Comparison of ENCODE assay signal across 24 cellular contexts in genomic region chr16:47638175-47638574, GRCh38.
DNase-seq lines count a peak whose midpoint lies in the region; ATAC-seq, FAIRE-seq and TF ChIP-seq lines count a peak whose summit lies in the region.
"Had no signal": no experiment of that assay in that cellular context is flagged by ENCODE, and none has a peak within 500 bp of the region (broad histone marks: within the 10 kb centered on the region; RNA-seq: fewer than 3 reads in every experiment).

No MANE protein-coding gene starts in this region.

- no peak overlapping the region for H4K8ac ChIP-seq in IMR-90 (ENCODE audit: low read depth in 2 of 2, low read length in 2 of 2)

- peaks cover 6% of the 10 kb centered on the region for H3K9me1 ChIP-seq in IMR-90 (ENCODE audit: insufficient read depth, low read length)

- WGBS in HepG2 (ENCODE audit: low lambda C conversion rate) = 100% methylated on average over 1 of the region's 1 CpG
- 88% methylated on average over 1 of the region's 1 CpG for WGBS in right lobe of liver (ENCODE audit: insufficient coverage, low coverage, low lambda C conversion rate, missing lambda C conversion rate)
- WGBS in IMR-90 (ENCODE audit: extremely low coverage in 2 of 2, insufficient read length in 1 of 2), 2 experiments = no CpG with 5 or more reads among the region's 1 CpG

- no peak overlapping the region for H2BK5ac ChIP-seq in IMR-90 (ENCODE audit: low read depth, low read length, poor library complexity, severe bottlenecking)

- no peak overlapping the region for H2AFZ ChIP-seq in HepG2 (ENCODE audit: low read length)
- H2AFZ ChIP-seq in IMR-90 (replicated peaks; ENCODE audit: low read length, poor library complexity) = no peak overlapping the region
- no peak overlapping the region for H2AFZ ChIP-seq in osteoblast (ENCODE audit: low read length)

- no peak for FAIRE-seq in HepG2 (lab: Jason Lieb, UNC)
- FAIRE-seq: A204.1, GM12878, GM12892, GM18507 had no signal

- no peak overlapping the region for H4K91ac ChIP-seq in IMR-90 (ENCODE audit: insufficient read depth, low read depth, low read length)

- POLR2A ChIA-PET in HepG2 (lab: Yijun Ruan, JAX) (no interaction called here), IMR-90 (lab: Charles Lee; ENCODE audit: unreplicated experiment) (no interaction called here)

- no peak overlapping the region for H3K4me3 ChIP-seq in HepG2 (replicated peaks in 1 of 3; ENCODE audit: insufficient read depth in 1 of 3, low read depth in 2 of 3, low read length in 3 of 3)
- no peak overlapping the region for H3K4me3 ChIP-seq in right lobe of liver
- H3K4me3 ChIP-seq in IMR-90 (ENCODE audit: insufficient read depth, low read depth, low read length) = no peak overlapping the region
- H3K4me3 ChIP-seq in osteoblast (ENCODE audit: insufficient read depth, low read length) = no peak overlapping the region
- H3K4me3 ChIP-seq: BLaER1 treated with 17β-estradiol and CSF1 and Interleukin-3, amounts not matched to agents 10 nM and 100 nM; GM12878 had no signal

- TF ChIP-seq RAD21 in HepG2 (CRISPR knock-in tag; IDR thresholded peaks at IDR 0.05) = no peak
- no peak for TF ChIP-seq RAD21 in IMR-90 (IDR thresholded peaks at IDR 0.05; ENCODE audit: low read length)

- TF ChIP-seq POLR2A in HepG2 (IDR thresholded peaks at IDR 0.05; ENCODE audit: insufficient read depth in 1 of 2, low read depth in 2 of 2, low read length in 2 of 2) (no peak), right lobe of liver (IDR thresholded peaks at IDR 0.05) (no peak), IMR-90 (IDR thresholded peaks at IDR 0.05; ENCODE audit: low read depth, low read length) (no peak)

- BruUV-seq in HepG2 (replicated peaks; lab: Mats Ljungman, UMichigan) (no TSS peak), IMR-90 (replicated peaks; lab: Mats Ljungman, UMichigan) (no TSS peak)

- in situ Hi-C loops in HepG2 (cut with HindIII; ENCODE audit: extremely low pct_ligation_motif_present, low pct_unique_long_range_greater_than_20kb) = no loop called here
- in situ Hi-C loops in IMR-90 (cut with MboI; ENCODE audit: low sequenced_read_pairs) = no loop called here

- peaks cover 0 to 7% of the 10 kb centered on the region in 2 experiments; a peak in 1 of 4 replicates for H3K79me1 ChIP-seq in IMR-90 (ENCODE audit: low read depth in 1 of 2, low read length in 2 of 2)

- H3K27me3 ChIP-seq in HepG2 (ENCODE audit: control insufficient read depth in 1 of 2, insufficient read depth in 2 of 2, low read length in 2 of 2) (no peaks in the 10 kb centered on the region), right lobe of liver (no peaks in the 10 kb centered on the region), IMR-90 (ENCODE audit: control insufficient read depth, insufficient read depth, low read length) (no peaks in the 10 kb centered on the region), osteoblast (ENCODE audit: insufficient read depth, low read length) (no peaks in the 10 kb centered on the region)
- H3K27me3 ChIP-seq: BLaER1 treated with 17β-estradiol and CSF1 and Interleukin-3, amounts not matched to agents 10 nM and 100 nM had no signal

- no peak for ATAC-seq in HepG2
- no peak for ATAC-seq in right lobe of liver
- no peak for ATAC-seq in IMR-90 (ENCODE audit: low read depth)
- ATAC-seq in HG02678 (IDR thresholded peaks at IDR 0.05; ENCODE audit: unreplicated experiment) = no peak
- no peak for ATAC-seq in GM21619 (IDR thresholded peaks at IDR 0.05; ENCODE audit: unreplicated experiment)
- ATAC-seq: CD8-positive, alpha-beta T cell; GM12878 had no signal

- H2AK9ac ChIP-seq in IMR-90 (replicated peaks; ENCODE audit: low read depth, low read length, poor library complexity) = no peak overlapping the region

- H3K23ac ChIP-seq in IMR-90 (ENCODE audit: low read depth, low read length) = no peak overlapping the region

- H4K5ac ChIP-seq in IMR-90 (ENCODE audit: low read depth, low read length) = no peak overlapping the region

- intact Hi-C loops in HepG2 (cut with micrococcal nuclease; ENCODE audit: unreplicated experiment) = no loop called here
- intact Hi-C loops in right lobe of liver (cut with DNase I) = no loop called here
- intact Hi-C loops in IMR-90 (cut with micrococcal nuclease) = no loop called here

- H2BK15ac ChIP-seq in IMR-90 (ENCODE audit: low read depth, low read length) = no peak overlapping the region

- H3K9me3 ChIP-seq in HepG2 (ENCODE audit: low read length) (0 out of 2 replicates have a peak, but pooled peaks cover 6% of the 10 kb centered on the region), right lobe of liver (no peaks in the 10 kb centered on the region), IMR-90 (ENCODE audit: control insufficient read depth, insufficient read depth, low read length) (no peaks in the 10 kb centered on the region), osteoblast (ENCODE audit: low read depth, low read length) (no peaks in the 10 kb centered on the region)

- peaks cover 5 to 26% of the 10 kb centered on the region in 2 experiments; a peak in 4 of 5 replicates for H3K36me3 ChIP-seq in HepG2 (replicated peaks in 1 of 2; ENCODE audit: control insufficient read depth in 1 of 2, insufficient read depth in 2 of 2, low read length in 2 of 2)
- H3K36me3 ChIP-seq in right lobe of liver = no peaks in the 10 kb centered on the region
- H3K36me3 ChIP-seq in IMR-90 (ENCODE audit: control insufficient read depth, insufficient read depth, low read length) = peaks cover 5% of the 10 kb centered on the region
- H3K36me3 ChIP-seq in osteoblast (ENCODE audit: insufficient read depth, low read length) = peaks cover 3% of the 10 kb centered on the region

- H2AK5ac ChIP-seq in IMR-90 (ENCODE audit: low read depth, low read length) = no peak overlapping the region

- no peak overlapping the region for H3K14ac ChIP-seq in IMR-90 (replicated peaks; ENCODE audit: low read depth, low read length)

- H3K4me1 ChIP-seq in HepG2 (ENCODE audit: insufficient read depth, low read length) (peaks cover 20% of the 10 kb centered on the region), right lobe of liver (no peaks in the 10 kb centered on the region), IMR-90 (ENCODE audit: control insufficient read depth, insufficient read depth, low read length) (no peaks in the 10 kb centered on the region), osteoblast (ENCODE audit: insufficient read depth, low read length) (no peaks in the 10 kb centered on the region)

- H3K27ac ChIP-seq in HepG2 (ENCODE audit: extremely low read length, insufficient read depth, low read length) = no peak overlapping the region
- no peak overlapping the region for H3K27ac ChIP-seq in right lobe of liver
- H3K27ac ChIP-seq in IMR-90 (ENCODE audit: insufficient read depth, low read length) = no peak overlapping the region
- no peak overlapping the region for H3K27ac ChIP-seq in osteoblast (ENCODE audit: low read depth, low read length)
- H3K27ac ChIP-seq: BLaER1 treated with 17β-estradiol and CSF1 and Interleukin-3, amounts not matched to agents 10 nM and 100 nM; C4-2B had no signal

- no peak overlapping the region for H3K4ac ChIP-seq in IMR-90 (ENCODE audit: low read depth, low read length)

- no peak for TF ChIP-seq EP300 in HepG2 (IDR thresholded peaks at IDR 0.05; ENCODE audit: low read depth in 2 of 2, low read length in 2 of 2)
- TF ChIP-seq EP300 in HepG2 (CRISPR knock-in tag; IDR thresholded peaks at IDR 0.05; ENCODE audit: borderline replicate concordance) = no peak

- H3K4me2 ChIP-seq in HepG2 (ENCODE audit: low read depth, low read length) (no peak overlapping the region), IMR-90 (ENCODE audit: low read depth, low read length) (no peak overlapping the region), osteoblast (ENCODE audit: insufficient read depth, low read length) (no peak overlapping the region)
- H3K4me2 ChIP-seq: BLaER1 treated with 17β-estradiol and CSF1 and Interleukin-3, amounts not matched to agents 10 nM and 100 nM had no signal

- H3K56ac ChIP-seq in IMR-90 (ENCODE audit: extremely low read depth, insufficient read depth, low read length) = no peak overlapping the region

- dilution Hi-C loops in IMR-90 (cut with HindIII; ENCODE audit: low sequenced_read_pairs, unreplicated experiment) = no loop called here

- H2BK20ac ChIP-seq in IMR-90 (ENCODE audit: low read depth, low read length) = no peak overlapping the region

- H4K20me1 ChIP-seq in HepG2 (ENCODE audit: insufficient read depth, low read length) (no peaks in the 10 kb centered on the region), IMR-90 (ENCODE audit: insufficient read depth, low read length) (no peaks in the 10 kb centered on the region), osteoblast (ENCODE audit: insufficient read depth, low read length) (no peaks in the 10 kb centered on the region)
- H4K20me1 ChIP-seq: BLaER1 treated with 17β-estradiol and CSF1 and Interleukin-3, amounts not matched to agents 10 nM and 100 nM had no signal

- H3K79me2 ChIP-seq in HepG2 (ENCODE audit: insufficient read depth, low read length) (no peaks in the 10 kb centered on the region), osteoblast (ENCODE audit: insufficient read depth, low read length) (no peaks in the 10 kb centered on the region)

- CTCF ChIA-PET in HepG2 (lab: Yijun Ruan, JAX; ENCODE audit: low intra/inter-chr PET ratio, low total read pairs) (no interaction called here), IMR-90 (lab: Yijun Ruan, JAX) (no interaction called here)

- TF ChIP-seq CTCF in HepG2 (CRISPR knock-in tag; IDR thresholded peaks at IDR 0.05) (no peak), right lobe of liver (IDR thresholded peaks at IDR 0.05) (no peak), IMR-90 (conservative IDR thresholded peaks at IDR 0.05; ENCODE audit: low read depth, low read length) (no peak), osteoblast (IDR thresholded peaks at IDR 0.05; ENCODE audit: extremely low read depth, low read depth, low read length) (no peak)

- H2BK120ac ChIP-seq in IMR-90 (ENCODE audit: low read depth, low read length) = no peak overlapping the region

- no peak overlapping the region for H3K18ac ChIP-seq in IMR-90 (ENCODE audit: low read depth, low read length)

- H3K9ac ChIP-seq in HepG2 (ENCODE audit: insufficient read depth, low read depth, low read length) (no peak overlapping the region), IMR-90 (ENCODE audit: low read depth, low read length) (no peak overlapping the region)
- H3K9ac ChIP-seq: BLaER1 treated with 17β-estradiol and CSF1 and Interleukin-3, amounts not matched to agents 10 nM and 100 nM had no signal

- DNase-seq in HepG2 (ENCODE audit: low spot score) (no peak), right lobe of liver (no peak), IMR-90 (no peak), osteoblast (ENCODE audit: insufficient read length, low spot score, missing footprints) (peak; percentile 10)
- DNase-seq: 8988T; AML-193; CD4-positive, alpha-beta T cell; CD8-positive, alpha-beta T cell; COR-L47; DMS 273 treated with DMSO at 0.1 percent for 48 hours; DMS153; DMS53; DMS79; DND-41; EL; GDM1 had no signal

TF ChIP-seq in HepG2, 621 proteins besides CTCF, POLR2A, EP300 and RAD21 (continues in another document):
- TF ChIP-seq MAFF (IDR thresholded peaks at IDR 0.05; ENCODE audit: low read depth, low read length) = peak; percentile 88
- TF ChIP-seq ZNF430 (CRISPR knock-in tag; IDR thresholded peaks at IDR 0.05) = no peak

TF ChIP-seq in IMR-90, 13 proteins besides CTCF, POLR2A, EP300 and RAD21 (continues in another document):
- TF ChIP-seq RCOR1 (IDR thresholded peaks at IDR 0.05; ENCODE audit: insufficient replicate concordance, low read length) (no peak), RFX5 (IDR thresholded peaks at IDR 0.05; ENCODE audit: low read depth, low read length) (no peak)
